ENCODE assay signal across 11 cellular contexts in genomic region chr13:98411617-98412310, GRCh38.
DNase-seq lines count a peak whose midpoint lies in the region; ATAC-seq and TF ChIP-seq lines count a peak whose summit lies in the region.
"Had no signal": no experiment of that assay in that cellular context is flagged by ENCODE, and none has a peak within 500 bp of the region (broad histone marks: within the 10 kb centered on the region; RNA-seq: fewer than 3 reads in every experiment).

No MANE protein-coding gene starts in this region.

- DNase-seq in activated naive CD4-positive, alpha-beta T cell treated with anti-CD3 and anti-CD28 coated beads, Interleukin-2, amount 10 ng/mL, durations not matched to agents 7 days and 5 days: no peak
- no peak for DNase-seq in activated naive CD4-positive, alpha-beta T cell (lab: John Stamatoyannopoulos, UW)
- no peak for DNase-seq in activated T-cell treated with anti-CD3 and anti-CD28 coated beads, Interleukin-2, amount 50 U/mL, for 72 hours
- DNase-seq in iris pigment epithelial cell (ENCODE audit: low read depth): peak; percentile 13
- no peak for DNase-seq in 8988T
- no peak for DNase-seq in omental fat pad (ENCODE audit: low spot score)
- DNase-seq: C1 segment of cervical spinal cord; effector CD8-positive, alpha-beta T cell had no signal

- peak overlapping the region; percentile 58 for H3K4me3 ChIP-seq in thymus (ENCODE audit: low read length)

- H3K27me3 Mint-ChIP-seq in activated naive CD4-positive, alpha-beta T cell treated with anti-CD3 and anti-CD28 coated beads, Interleukin-2, amount 10 ng/mL, durations not matched to agents 7 days and 5 days: peaks cover 5% of the 10 kb centered on the region
- no peaks in the 10 kb centered on the region for H3K27me3 Mint-ChIP-seq in activated T-cell treated with anti-CD3 and anti-CD28 coated beads, Interleukin-2, amount 50 U/mL, for 72 hours (ENCODE audit: low read depth)

- CTCF ChIA-PET in activated naive CD4-positive, alpha-beta T cell treated with anti-CD3 and anti-CD28 coated beads, Interleukin-2, amount 10 ng/mL, durations not matched to agents 7 days and 5 days (lab: Charles Lee): interaction anchor here (1.5 kb wide), 1 partner anchor 9 kb away, joined by 4 read pairs; no protein-coding TSS in a partner anchor

- H3K36me3 ChIP-seq in thymus (ENCODE audit: control insufficient read depth, insufficient read depth): no peaks in the 10 kb centered on the region

- H3K9me3 Mint-ChIP-seq in activated naive CD4-positive, alpha-beta T cell treated with anti-CD3 and anti-CD28 coated beads, Interleukin-2, amount 10 ng/mL, durations not matched to agents 7 days and 5 days: no peaks in the 10 kb centered on the region
- H3K9me3 Mint-ChIP-seq in activated T-cell treated with anti-CD3 and anti-CD28 coated beads, Interleukin-2, amount 50 U/mL, for 72 hours: peaks cover 0 to under 1% of the 10 kb centered on the region in 2 donors

- H3K4me1 Mint-ChIP-seq in activated naive CD4-positive, alpha-beta T cell treated with anti-CD3 and anti-CD28 coated beads, Interleukin-2, amount 10 ng/mL, durations not matched to agents 7 days and 5 days: peaks cover 10% of the 10 kb centered on the region
- H3K4me1 Mint-ChIP-seq in activated T-cell treated with anti-CD3 and anti-CD28 coated beads, Interleukin-2, amount 50 U/mL, for 72 hours (ENCODE audit: low read depth): peaks cover 10% of the 10 kb centered on the region

- 10% methylated on average over 17 of the region's 17 CpGs for WGBS in thymus

- peak overlapping the region; percentile 10 for H3K27ac ChIP-seq in thymus (ENCODE audit: low read depth)
- H3K27ac ChIP-seq: parathyroid adenoma had no signal

- no peaks in the 10 kb centered on the region for H3K36me3 Mint-ChIP-seq in activated naive CD4-positive, alpha-beta T cell treated with anti-CD3 and anti-CD28 coated beads, Interleukin-2, amount 10 ng/mL, durations not matched to agents 7 days and 5 days
- H3K36me3 Mint-ChIP-seq in activated T-cell treated with anti-CD3 and anti-CD28 coated beads, Interleukin-2, amount 50 U/mL, for 72 hours (ENCODE audit: insufficient read depth in 2 of 2): peaks cover 0 to under 1% of the 10 kb centered on the region in 2 donors

- H3K27me3 ChIP-seq in thymus (ENCODE audit: control insufficient read depth, insufficient read depth): no peaks in the 10 kb centered on the region

- H3K27ac Mint-ChIP-seq in activated naive CD4-positive, alpha-beta T cell treated with anti-CD3 and anti-CD28 coated beads, Interleukin-2, amount 10 ng/mL, durations not matched to agents 7 days and 5 days: no peak overlapping the region
- no peak overlapping the region for H3K27ac Mint-ChIP-seq in activated T-cell treated with anti-CD3 and anti-CD28 coated beads, Interleukin-2, amount 50 U/mL, for 72 hours

- TF ChIP-seq CTCF in omental fat pad (IDR thresholded peaks at IDR 0.05): no peak

- H3K9me3 ChIP-seq in thymus (ENCODE audit: control insufficient read depth): no peaks in the 10 kb centered on the region

- no peak for ATAC-seq in activated T-cell treated with anti-CD3 and anti-CD28 coated beads, Interleukin-2, amount 50 U/mL, for 72 hours (replicated peaks in 1 of 2)
- ATAC-seq in omental fat pad (ENCODE audit: low FRiP score) (no peak), HG03342 (IDR thresholded peaks at IDR 0.05; ENCODE audit: unreplicated experiment) (no peak)

- H3K4me1 ChIP-seq in thymus (ENCODE audit: control insufficient read depth, insufficient read depth, low read length): peaks cover 14% of the 10 kb centered on the region

- peak overlapping the region; percentile 45 for H3K4me3 Mint-ChIP-seq in activated naive CD4-positive, alpha-beta T cell treated with anti-CD3 and anti-CD28 coated beads, Interleukin-2, amount 10 ng/mL, durations not matched to agents 7 days and 5 days
- peak overlapping the region; percentile 58 to 59 for H3K4me3 Mint-ChIP-seq in activated T-cell treated with anti-CD3 and anti-CD28 coated beads, Interleukin-2, amount 50 U/mL, for 72 hours
